ENCODE assay signal across 17 cellular contexts in the genomic region with DNA sequence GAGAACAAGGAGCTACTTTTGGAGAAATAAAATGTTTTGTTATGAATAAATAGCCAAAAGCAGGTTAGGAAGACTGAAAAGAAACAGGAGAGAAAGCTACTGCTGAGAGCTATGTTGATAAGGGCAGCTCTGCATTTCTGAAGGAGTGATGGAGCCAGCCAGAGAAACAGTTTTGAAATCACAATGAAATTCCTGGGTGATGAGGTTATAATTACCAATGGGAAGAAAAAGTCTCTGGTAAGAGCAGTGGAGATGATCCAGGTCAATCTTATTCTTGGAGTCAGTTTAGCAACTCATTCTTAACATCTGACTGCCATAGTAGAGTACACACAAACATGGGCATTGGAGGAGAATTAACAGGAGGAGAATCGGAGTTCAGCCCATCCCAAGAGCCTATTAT. TPM values are rescaled to one million over a fixed set of nuclear protein-coding genes. Genes with fewer than 3 reads are reported as not detected.
DNase-seq lines count a peak whose midpoint lies in the region; ATAC-seq and TF ChIP-seq lines count a peak whose summit lies in the region.
"Had no signal": no experiment of that assay in that cellular context is flagged by ENCODE, and none has a peak within 500 bp of the region (broad histone marks: within the 10 kb centered on the region; RNA-seq: fewer than 3 reads in every experiment).

No MANE protein-coding gene starts in this region.

- no peaks in the 10 kb centered on the region for H3K27me3 ChIP-seq in body of pancreas

- no peak for TF ChIP-seq POLR2A in body of pancreas (IDR thresholded peaks at IDR 0.05)

- peak overlapping the region in 3 of 5 donors; percentile 1 to 41 (median 21) for H3K4me3 Mint-ChIP-seq in immature natural killer cell
- no peak overlapping the region for H3K4me3 Mint-ChIP-seq in activated T-helper 17 cell treated with anti-CD3 and anti-CD28 coated beads, Interleukin-2, amount 50 U/mL, for 72 hours
- H3K4me3 Mint-ChIP-seq: activated CD8-positive, alpha-beta T cell treated with anti-CD3 and anti-CD28 coated beads, Interleukin-2, amount 10 ng/mL, durations not matched to agents 7 days and 5 days had no signal

- DNase-seq in ACHN = peak; percentile 25
- DNase-seq in HCEC 1CT = peak; percentile 58
- no peak for DNase-seq in body of pancreas
- DNase-seq in immature natural killer cell = no peak
- no peak for DNase-seq in activated CD8-positive, alpha-beta memory T cell treated with anti-CD3 and anti-CD28 coated beads, Interleukin-2, amount 50 U/mL, for 48 hours
- DNase-seq: activated CD8-positive, alpha-beta T cell treated with anti-CD3 and anti-CD28 coated beads, Interleukin-2, amount 10 ng/mL, durations not matched to agents 7 days and 5 days; amniotic stem cell; GOT3; NCI-H2171; substantia nigra had no signal

- in situ Hi-C loops in ACHN (cut with HindIII; ENCODE audit: low pct_ligation_motif_present, low pct_unique_long_range_greater_than_20kb, low sequenced_read_pairs) = no loop called here

- WGBS in body of pancreas, 2 donors = 63 to 67% methylated on average over 1 of the region's 1 CpG

- H3K9me3 ChIP-seq in body of pancreas = no peaks in the 10 kb centered on the region
- H3K9me3 ChIP-seq: BLaER1 had no signal

- TF ChIP-seq CTCF in body of pancreas (IDR thresholded peaks at IDR 0.05) = no peak

- H3K27ac ChIP-seq in body of pancreas = peak overlapping the region; percentile 26 to 92 (median 90)
- H3K27ac ChIP-seq: BLaER1, KMS-11 had no signal

- H3K4me1 ChIP-seq in body of pancreas = peaks cover 63% of the 10 kb centered on the region

- H3K36me3 ChIP-seq in body of pancreas (replicated peaks in 1 of 2; ENCODE audit: insufficient read depth in 1 of 2, low read depth in 2 of 2) = peaks cover 0 to 2% of the 10 kb centered on the region in 2 donors

- peaks cover 13 to 21% of the 10 kb centered on the region in 2 donors for H3K4me1 Mint-ChIP-seq in immature natural killer cell
- no peaks in the 10 kb centered on the region for H3K4me1 Mint-ChIP-seq in activated T-helper 17 cell treated with anti-CD3 and anti-CD28 coated beads, Interleukin-2, amount 50 U/mL, for 72 hours

- ATAC-seq in body of pancreas (no peak), HG02763 (IDR thresholded peaks at IDR 0.05; ENCODE audit: unreplicated experiment) (no peak), GM19351 (IDR thresholded peaks at IDR 0.05; ENCODE audit: unreplicated experiment) (no peak)
- no peak for ATAC-seq in activated T-helper 17 cell treated with anti-CD3 and anti-CD28 coated beads, Interleukin-2, amount 50 U/mL, for 72 hours (replicated peaks)
- ATAC-seq: activated CD8-positive, alpha-beta T cell treated with anti-CD3 and anti-CD28 coated beads, Interleukin-2, amount 10 ng/mL, durations not matched to agents 7 days and 5 days; left lobe of liver had no signal

- intact Hi-C loops in body of pancreas (cut with DNase I) = loop anchor here (5.0 kb wide), 1 partner anchor 113 kb away; no protein-coding TSS in a partner anchor

- no peak overlapping the region for H3K27ac Mint-ChIP-seq in immature natural killer cell
- no peak overlapping the region for H3K27ac Mint-ChIP-seq in activated T-helper 17 cell treated with anti-CD3 and anti-CD28 coated beads, Interleukin-2, amount 50 U/mL, for 72 hours
- H3K27ac Mint-ChIP-seq: activated CD8-positive, alpha-beta T cell treated with anti-CD3 and anti-CD28 coated beads, Interleukin-2, amount 10 ng/mL, durations not matched to agents 7 days and 5 days; T-helper 2 cell treated with Interferon-gamma antibody and Interleukin-4, amounts not matched to agents 5 μg/mL and 100 μg/mL, for 36 hours had no signal

- no peak overlapping the region for H3K4me3 ChIP-seq in body of pancreas
- H3K4me3 ChIP-seq: BLaER1 had no signal

- H3K36me3 Mint-ChIP-seq in immature natural killer cell = peaks cover 0 to 20% (median 5%) of the 10 kb centered on the region in 3 donors
- peaks cover 37% of the 10 kb centered on the region for H3K36me3 Mint-ChIP-seq in activated T-helper 17 cell treated with anti-CD3 and anti-CD28 coated beads, Interleukin-2, amount 50 U/mL, for 72 hours (ENCODE audit: low read depth)

- H3K27me3 Mint-ChIP-seq in immature natural killer cell (ENCODE audit: low read depth in 3 of 3) = peaks cover 0 to 9% (median 8%) of the 10 kb centered on the region in 3 donors
- peaks cover 17% of the 10 kb centered on the region for H3K27me3 Mint-ChIP-seq in activated T-helper 17 cell treated with anti-CD3 and anti-CD28 coated beads, Interleukin-2, amount 50 U/mL, for 72 hours

- no peaks in the 10 kb centered on the region for H3K9me3 Mint-ChIP-seq in immature natural killer cell
- H3K9me3 Mint-ChIP-seq in activated T-helper 17 cell treated with anti-CD3 and anti-CD28 coated beads, Interleukin-2, amount 50 U/mL, for 72 hours = no peaks in the 10 kb centered on the region
- H3K9me3 Mint-ChIP-seq: T-helper 2 cell treated with Interferon-gamma antibody and Interleukin-4, amounts not matched to agents 5 μg/mL and 100 μg/mL, for 36 hours had no signal

RNA-seq across cellular contexts. Expression of gene ALKAL2, which starts 2.4 kb away (rescaled TPM):
- 100 to 1,000 TPM in 1 of 2 donors, 10 to 100 TPM in 1; 56.6 to 104 TPM for total RNA-seq in body of pancreas
- 1 to 10 TPM; 4.1 to 7.5 (median 6.6) TPM for polyA plus RNA-seq in immature natural killer cell
- not detected for total RNA-seq in activated T-helper 17 cell treated with anti-CD3 and anti-CD28 coated beads, Interleukin-2, amount 50 U/mL, for 72 hours
- total RNA-seq: activated CD8-positive, alpha-beta T cell treated with anti-CD3 and anti-CD28 coated beads, Interleukin-2, amount 10 ng/mL, durations not matched to agents 7 days and 5 days had no signal

RNA-seq across cellular contexts. Expression of gene ACP1, which starts 20.8 kb away (rescaled TPM):
- total RNA-seq in body of pancreas = 10 to 100 TPM; 62.0 to 74.2 TPM
- polyA plus RNA-seq in immature natural killer cell = 100 to 1,000 TPM; 191 to 339 (median 197) TPM
- 100 to 1,000 TPM; 116 to 156 TPM for total RNA-seq in activated T-helper 17 cell treated with anti-CD3 and anti-CD28 coated beads, Interleukin-2, amount 50 U/mL, for 72 hours

RNA-seq across cellular contexts. Expression of gene SH3YL1, which starts 21.7 kb away (rescaled TPM):
- 100 to 1,000 TPM; 159 to 162 TPM for total RNA-seq in body of pancreas
- 10 to 100 TPM; 20.8 to 29.5 (median 23.0) TPM for polyA plus RNA-seq in immature natural killer cell
- 10 to 100 TPM; 16.2 to 40.0 TPM for total RNA-seq in activated T-helper 17 cell treated with anti-CD3 and anti-CD28 coated beads, Interleukin-2, amount 50 U/mL, for 72 hours

Comparison
In these comparisons a context has a peak if more than half of its experiments do, and no peak if none do; other contexts are left out.
1. DNase-seq: peak in ACHN (single experiment) and HCEC 1CT (single experiment); none in body of pancreas (0 of 4), immature natural killer cell (0 of 3) and activated CD8-positive, alpha-beta memory T cell treated with anti-CD3 and anti-CD28 coated beads, Interleukin-2, amount 50 U/mL, for 48 hours (single experiment).
2. RNA of gene ALKAL2, which starts 2.4 kb away (total RNA-seq): 56.6 to 104 TPM in body of pancreas; not detected in activated T-helper 17 cell treated with anti-CD3 and anti-CD28 coated beads, Interleukin-2, amount 50 U/mL, for 72 hours; every median in the first group is over 10 times any median in the second.